3 cellular contexts compared by ENCODE assay signal in the genomic region with DNA sequence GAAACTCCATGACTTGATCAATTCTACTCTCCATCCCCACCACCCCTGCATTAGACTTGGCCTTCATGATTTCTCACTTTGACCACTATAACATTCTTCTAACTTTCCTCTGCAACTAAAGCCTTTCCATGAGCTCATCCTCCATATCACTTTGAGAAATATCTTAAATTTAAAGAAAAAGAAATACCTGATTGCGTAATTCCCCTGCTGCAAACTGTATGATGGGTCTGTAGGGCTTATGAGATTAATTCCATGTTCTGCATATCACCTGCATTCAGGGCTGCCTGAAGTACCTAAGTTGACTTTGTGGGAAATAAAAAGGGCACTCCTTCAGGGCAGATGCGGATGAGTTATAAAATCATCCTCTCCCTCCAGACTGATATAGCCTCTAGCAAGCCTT.
TF ChIP-seq lines count a peak whose summit lies in the region.

No MANE protein-coding gene starts in this region.

TF ChIP-seq in IMR-90, 13 proteins besides CTCF, POLR2A, EP300 and RAD21 (continued from another document):
- TF ChIP-seq USF2 (IDR thresholded peaks at IDR 0.05; ENCODE audit: low read depth, low read length) (no peak), SMC3 (IDR thresholded peaks at IDR 0.05; ENCODE audit: low read depth, low read length) (no peak), RCOR1 (IDR thresholded peaks at IDR 0.05; ENCODE audit: insufficient replicate concordance, low read length) (no peak), MAFK (IDR thresholded peaks at IDR 0.05; ENCODE audit: low read depth, low read length) (no peak), NFE2L2 (IDR thresholded peaks at IDR 0.05; ENCODE audit: low read depth, low read length) (no peak), MXI1 (IDR thresholded peaks at IDR 0.05; ENCODE audit: borderline replicate concordance, low read depth, low read length) (no peak), ELK1 (IDR thresholded peaks at IDR 0.05; ENCODE audit: borderline replicate concordance, low read depth, low read length) (no peak), CEBPB (IDR thresholded peaks at IDR 0.05; ENCODE audit: low read depth, low read length) (peak; percentile 74)

TF ChIP-seq in Ishikawa, 13 proteins besides CTCF, POLR2A, EP300 and RAD21 (continued from another document):
- TF ChIP-seq TAF1 (IDR thresholded peaks at IDR 0.05; ENCODE audit: low read depth) = no peak

TF ChIP-seq in H1, 55 proteins besides CTCF, POLR2A, EP300 and RAD21 (continued from another document):
- TF ChIP-seq PHF8 (conservative IDR thresholded peaks at IDR 0.05; ENCODE audit: low read depth, low read length) (no peak), CHD7 (IDR thresholded peaks at IDR 0.05; ENCODE audit: insufficient replicate concordance, low read length) (no peak), SRF (IDR thresholded peaks at IDR 0.05; ENCODE audit: low read depth, low read length) (no peak), EGR1 (IDR thresholded peaks at IDR 0.05; ENCODE audit: borderline replicate concordance, low read depth, low read length) (no peak), NANOG (IDR thresholded peaks at IDR 0.05; ENCODE audit: insufficient read depth, low read depth, low read length, poor library complexity, severe bottlenecking) (no peak), CEBPB (IDR thresholded peaks at IDR 0.05; ENCODE audit: low read depth, low read length) (peak; percentile 83)
TF ChIP-seq in H1: peak in this region for 1.
